In genomic region chr7:5822742-5823503, GRCh38 we compare ENCODE assay signal across 1 cellular context.
A peak's percentile ranks its signal among the peaks of the same experiment; 100 is the strongest.
TF ChIP-seq lines count a peak whose summit lies in the region.

No MANE protein-coding gene starts in this region.

TF ChIP-seq in H1, 55 proteins besides CTCF, POLR2A, EP300 and RAD21 (continued from another document):
- TF ChIP-seq POU5F1 (IDR thresholded peaks at IDR 0.05; ENCODE audit: low read depth, low read length) (no peak), POLR2AphosphoS5 (IDR thresholded peaks at IDR 0.05; ENCODE audit: low read depth, low read length) (0 out of 2 replicates have a peak, but pooled peaks have one; percentile 29), KDM4A (IDR thresholded peaks at IDR 0.05; ENCODE audit: low read depth, low read length, severe bottlenecking) (peak; percentile 86), ZNF274 (IDR thresholded peaks at IDR 0.05; ENCODE audit: borderline replicate concordance, extremely low read depth, low read length) (no peak), CTBP2 (IDR thresholded peaks at IDR 0.05; ENCODE audit: borderline replicate concordance, insufficient read depth, insufficient read length, low read length) (peak; percentile 94), JUND (IDR thresholded peaks at IDR 0.05; ENCODE audit: low read length) (0 out of 2 replicates have a peak, but pooled peaks have one; percentile 39), SP2 (IDR thresholded peaks at IDR 0.05; ENCODE audit: low read length) (no peak), ATF3 (IDR thresholded peaks at IDR 0.05; ENCODE audit: insufficient read depth, low read depth, low read length) (peak; percentile 86), JUN (IDR thresholded peaks at IDR 0.05; ENCODE audit: low read depth, low read length) (no peak), SP1 (IDR thresholded peaks at IDR 0.05; ENCODE audit: low read depth, low read length) (no peak), HDAC6 (IDR thresholded peaks at IDR 0.05; ENCODE audit: low read depth, low read length) (no peak), TEAD4 (IDR thresholded peaks at IDR 0.05; ENCODE audit: low read depth, low read length) (no peak), PHF8 (conservative IDR thresholded peaks at IDR 0.05; ENCODE audit: low read depth, low read length) (no peak), GABPA (IDR thresholded peaks at IDR 0.05; ENCODE audit: borderline replicate concordance, insufficient read depth, low read length) (peak; percentile 86), BRCA1 (IDR thresholded peaks at IDR 0.05; ENCODE audit: low read depth, low read length) (no peak), SUZ12 (IDR thresholded peaks at IDR 0.05; ENCODE audit: low read length) (no peak), CREB1 (IDR thresholded peaks at IDR 0.05) (peak; percentile 83), CHD2 (IDR thresholded peaks at IDR 0.05; ENCODE audit: low read length) (0 out of 2 replicates have a peak, but pooled peaks have one; percentile 29), SIX5 (IDR thresholded peaks at IDR 0.05; ENCODE audit: low read depth, low read length) (peak; percentile 71), CHD7 (IDR thresholded peaks at IDR 0.05; ENCODE audit: insufficient replicate concordance, low read length) (no peak), CEBPB (IDR thresholded peaks at IDR 0.05; ENCODE audit: low read depth, low read length) (no peak), USF2 (IDR thresholded peaks at IDR 0.05; ENCODE audit: low read length) (peak; percentile 91), EGR1 (IDR thresholded peaks at IDR 0.05; ENCODE audit: borderline replicate concordance, low read depth, low read length) (peak; percentile 34; the same call in 1 of the 2 replicates), SIN3A (conservative IDR thresholded peaks at IDR 0.05 in 1 of 2, IDR thresholded peaks at IDR 0.05 in 1 of 2; ENCODE audit: low read depth in 1 of 2, low read length in 2 of 2) (peak; percentile 83 to 92; a peak in 2 of 4 replicates), SP4 (IDR thresholded peaks at IDR 0.05; ENCODE audit: low read length) (no peak), FOSL1 (IDR thresholded peaks at IDR 0.05; ENCODE audit: insufficient read depth, low read depth, low read length) (no peak), TBP (IDR thresholded peaks at IDR 0.05; ENCODE audit: low read depth, low read length) (0 out of 2 replicates have a peak, but pooled peaks have one; percentile 34), SAP30 (IDR thresholded peaks at IDR 0.05; ENCODE audit: insufficient read depth, insufficient replicate concordance, low read length) (no peak), TCF12 (IDR thresholded peaks at IDR 0.05; ENCODE audit: low read depth, low read length) (no peak), CHD1 (IDR thresholded peaks at IDR 0.05; ENCODE audit: low read depth, low read length) (no peak), ASH2L (IDR thresholded peaks at IDR 0.05; ENCODE audit: low read length) (no peak), SRF (IDR thresholded peaks at IDR 0.05; ENCODE audit: low read depth, low read length) (no peak), KDM5A (IDR thresholded peaks at IDR 0.05; ENCODE audit: low read length) (no peak), HDAC2 (IDR thresholded peaks at IDR 0.05; ENCODE audit: borderline replicate concordance in 1 of 2, low read depth in 2 of 2, low read length in 2 of 2) (peak in 1 of 2 experiments; percentile 17; a peak in 1 of 4 replicates), MAX (IDR thresholded peaks at IDR 0.05) (peak; percentile 77)
